10 cellular contexts compared by ENCODE assay signal in genomic region chr10:119657725-119658124, GRCh38. TPM values are rescaled to one million over a fixed set of nuclear protein-coding genes. Genes with fewer than 3 reads are reported as not detected.
DNase-seq lines count a peak whose midpoint lies in the region; ATAC-seq, FAIRE-seq and TF ChIP-seq lines count a peak whose summit lies in the region.
"Had no signal": no experiment of that assay in that cellular context is flagged by ENCODE, and none has a peak within 500 bp of the region (broad histone marks: within the 10 kb centered on the region; RNA-seq: fewer than 3 reads in every experiment).

No MANE protein-coding gene starts in this region.

- TF ChIP-seq CTCF in IMR-90 (conservative IDR thresholded peaks at IDR 0.05; ENCODE audit: low read depth, low read length) = no peak
- no peak for TF ChIP-seq CTCF in K562 (IDR thresholded peaks at IDR 0.05 in 2 of 3, conservative IDR thresholded peaks at IDR 0.05 in 1 of 3; ENCODE audit: insufficient read depth in 2 of 3, low read depth in 1 of 3, low read length in 3 of 3)
- no peak for TF ChIP-seq CTCF in stomach (IDR thresholded peaks at IDR 0.05)

- no peak overlapping the region for H4K8ac ChIP-seq in IMR-90 (ENCODE audit: low read depth in 2 of 2, low read length in 2 of 2)

- peak; percentile 27 for ATAC-seq in IMR-90 (ENCODE audit: low read depth)
- ATAC-seq in K562 = no peak
- peak; percentile 70 for ATAC-seq in left lobe of liver
- no peak for ATAC-seq in GM19467 (IDR thresholded peaks at IDR 0.05; ENCODE audit: unreplicated experiment)

- H2BK120ac ChIP-seq in IMR-90 (ENCODE audit: low read depth, low read length) = no peak overlapping the region

- no peak for TF ChIP-seq EP300 in K562 (IDR thresholded peaks at IDR 0.05; ENCODE audit: low read length)
- TF ChIP-seq EP300 in stomach (IDR thresholded peaks at IDR 0.05) = peak; percentile 86

- peak overlapping the region; percentile 26; the same call in 1 of the 2 replicates for H3K27ac ChIP-seq in IMR-90 (ENCODE audit: insufficient read depth, low read length)
- peak overlapping the region; percentile 16; the same call in 1 of the 3 replicates for H3K27ac ChIP-seq in K562 (ENCODE audit: extremely low read depth, low read depth, low read length)
- peak overlapping the region; percentile 32 to 100 (median 97) for H3K27ac ChIP-seq in stomach

- TF ChIP-seq RAD21 in IMR-90 (IDR thresholded peaks at IDR 0.05; ENCODE audit: low read length) (no peak), K562 (CRISPR knock-in tag; conservative IDR thresholded peaks at IDR 0.05 in 1 of 2, IDR thresholded peaks at IDR 0.05 in 1 of 2) (no peak)

- H3K18ac ChIP-seq in IMR-90 (ENCODE audit: low read depth, low read length) = no peak overlapping the region

- H2BK15ac ChIP-seq in IMR-90 (ENCODE audit: low read depth, low read length) = 0 out of 3 replicates have a peak overlapping the region, but pooled peaks have one; percentile 7

- WGBS in IMR-90 (ENCODE audit: extremely low coverage in 2 of 2, insufficient read length in 1 of 2), 2 experiments = 18% methylated on average over 4 of the region's 7 CpGs; no CpG with 5 or more reads in 1 of the 2 experiments
- WGBS in K562 (ENCODE audit: insufficient coverage, low coverage, missing lambda C conversion rate) = 29% methylated on average over 4 of the region's 7 CpGs
- 32 to 50% (median 40%) methylated on average over 7 of the region's 7 CpGs for WGBS in stomach, 5 donors

- no peaks in the 10 kb centered on the region for H3K27me3 ChIP-seq in IMR-90 (ENCODE audit: control insufficient read depth, insufficient read depth, low read length)
- no peaks in the 10 kb centered on the region for H3K27me3 ChIP-seq in K562 (ENCODE audit: control insufficient read depth in 2 of 2, insufficient read depth in 2 of 2, low read length in 2 of 2)
- H3K27me3 ChIP-seq in stomach = no peaks in the 10 kb centered on the region

- dilution Hi-C loops in IMR-90 (cut with HindIII; ENCODE audit: low sequenced_read_pairs, unreplicated experiment) = no loop called here

- H3K9ac ChIP-seq in IMR-90 (ENCODE audit: low read depth, low read length) = no peak overlapping the region
- peak overlapping the region; percentile 5 to 53; a peak in 2 of 4 replicates for H3K9ac ChIP-seq in K562 (ENCODE audit: insufficient read depth in 1 of 2, low read depth in 2 of 2, low read length in 2 of 2)

- POLR2A ChIA-PET in IMR-90 (lab: Charles Lee; ENCODE audit: unreplicated experiment) (no interaction called here), K562 (lab: Yijun Ruan, JAX) (interaction anchor here (0.8 to 1.1 kb wide), 2 partner anchors 60 to 212 kb away, joined by 3 to 5 read pairs; no protein-coding TSS in a partner anchor)

- no peak overlapping the region for H3K4me3 ChIP-seq in IMR-90 (ENCODE audit: insufficient read depth, low read depth, low read length)
- no peak overlapping the region for H3K4me3 ChIP-seq in K562
- peak overlapping the region in 2 of 4 donors; percentile 8 to 20 for H3K4me3 ChIP-seq in stomach

- H3K4me1 ChIP-seq in IMR-90 (ENCODE audit: control insufficient read depth, insufficient read depth, low read length) (peaks cover 45% of the 10 kb centered on the region), K562 (replicated peaks in 1 of 2; ENCODE audit: control insufficient read depth in 2 of 2, insufficient read depth in 2 of 2, low read length in 2 of 2) (peaks cover 38 to 50% of the 10 kb centered on the region in 2 experiments), stomach (peaks cover 75 to 96% (median 87%) of the 10 kb centered on the region in 4 donors)

- intact Hi-C loops in IMR-90 (cut with micrococcal nuclease) = no loop called here
- intact Hi-C loops in K562 (cut with micrococcal nuclease) = loop anchor here (10.0 kb wide), 1 partner anchor 113 kb away; the partner anchor contains the start of gene RGS10
- intact Hi-C loops in stomach (cut with DNase I; ENCODE audit: low total_unique reads) = no loop called here

- peak overlapping the region; percentile 2; the same call in 1 of the 2 replicates for H3K4me2 ChIP-seq in IMR-90 (ENCODE audit: low read depth, low read length)
- no peak overlapping the region for H3K4me2 ChIP-seq in K562 (ENCODE audit: insufficient read depth, low read length)

- peaks cover 3 to 78% of the 10 kb centered on the region in 2 experiments; a peak in 2 of 4 replicates for H3K79me1 ChIP-seq in IMR-90 (ENCODE audit: low read depth in 1 of 2, low read length in 2 of 2)

- H2AK9ac ChIP-seq in IMR-90 (replicated peaks; ENCODE audit: low read depth, low read length, poor library complexity) = peak overlapping the region; percentile 57

- FAIRE-seq in K562 (lab: Jason Lieb, UNC) = no peak

- peaks cover 38% of the 10 kb centered on the region for H3K9me1 ChIP-seq in IMR-90 (ENCODE audit: insufficient read depth, low read length)
- peaks cover 7% of the 10 kb centered on the region for H3K9me1 ChIP-seq in K562 (ENCODE audit: control insufficient read depth, insufficient read depth, low read length)

- no peak overlapping the region for H4K5ac ChIP-seq in IMR-90 (ENCODE audit: low read depth, low read length)

- in situ Hi-C loops in IMR-90 (cut with MboI; ENCODE audit: low sequenced_read_pairs) = no loop called here
- in situ Hi-C loops in K562 (cut with MboI) = no loop called here

- peaks cover 99% of the 10 kb centered on the region for H4K20me1 ChIP-seq in IMR-90 (ENCODE audit: insufficient read depth, low read length)
- peaks cover 47% of the 10 kb centered on the region for H4K20me1 ChIP-seq in K562 (replicated peaks; ENCODE audit: control insufficient read depth, insufficient read depth, low read length)

- H3K36me3 ChIP-seq in IMR-90 (ENCODE audit: control insufficient read depth, insufficient read depth, low read length) = peaks cover 20% of the 10 kb centered on the region
- H3K36me3 ChIP-seq in K562 (ENCODE audit: control insufficient read depth, insufficient read depth, low read length) = peaks cover 55% of the 10 kb centered on the region; the same call in 2 of the 3 replicates
- H3K36me3 ChIP-seq in stomach = peaks cover 0 to 17% (median 1%) of the 10 kb centered on the region in 4 donors

- H3K14ac ChIP-seq in IMR-90 (replicated peaks; ENCODE audit: low read depth, low read length) = no peak overlapping the region; the same call in 1 of the 2 replicates

- H3K9me3 ChIP-seq in IMR-90 (ENCODE audit: control insufficient read depth, insufficient read depth, low read length) (no peaks in the 10 kb centered on the region), K562 (replicated peaks; ENCODE audit: control insufficient read depth, insufficient read depth, low read depth, low read length) (no peaks in the 10 kb centered on the region), stomach (no peaks in the 10 kb centered on the region)

- peak overlapping the region; percentile 53 for H3K23ac ChIP-seq in IMR-90 (ENCODE audit: low read depth, low read length)

- peak overlapping the region; percentile 19; the same call in 1 of the 2 replicates for H3K4ac ChIP-seq in IMR-90 (ENCODE audit: low read depth, low read length)

- H2BK20ac ChIP-seq in IMR-90 (ENCODE audit: low read depth, low read length) = no peak overlapping the region

- H4K91ac ChIP-seq in IMR-90 (ENCODE audit: insufficient read depth, low read depth, low read length) = peak overlapping the region; percentile 6; the same call in 1 of the 2 replicates

- CTCF ChIA-PET in IMR-90 (lab: Yijun Ruan, JAX) = interaction anchor here (1.0 kb wide), 1 partner anchor 458 kb away, joined by 3 read pairs; no protein-coding TSS in a partner anchor
- CTCF ChIA-PET in K562 (lab: Yijun Ruan, JAX; ENCODE audit: low intra/inter-chr PET ratio) = no interaction called here

- H2AFZ ChIP-seq in IMR-90 (replicated peaks; ENCODE audit: low read length, poor library complexity) (no peak overlapping the region), K562 (ENCODE audit: low read depth, low read length) (no peak overlapping the region)

- TF ChIP-seq POLR2A in IMR-90 (IDR thresholded peaks at IDR 0.05; ENCODE audit: low read depth, low read length) (no peak), K562 (conservative IDR thresholded peaks at IDR 0.05) (no peak), stomach (IDR thresholded peaks at IDR 0.05) (no peak)

- DNase-seq in IMR-90 = peak; percentile 48
- no peak for DNase-seq in K562 (ENCODE audit: extremely low read depth in 1 of 4, low spot score in 3 of 4)
- peak; percentile 65 for DNase-seq in left lobe of liver (ENCODE audit: low spot score)
- no peak for DNase-seq in stomach
- DNase-seq in iPS-NIHi11 (ENCODE audit: low spot score) = no peak
- no peak for DNase-seq in retina
- DNase-seq in NCI-H2107 (lab: John Stamatoyannopoulos, UW) = no peak
- DNase-seq: activated CD4-positive, alpha-beta T cell treated with anti-CD3 and anti-CD28 coated beads, Interleukin-2, amount 10 ng/mL, durations not matched to agents 24 days and 14 days; DND-41 had no signal

- peaks cover 96% of the 10 kb centered on the region for H3K79me2 ChIP-seq in K562 (ENCODE audit: control insufficient read depth, insufficient read depth, low read length)

- H2AK5ac ChIP-seq in IMR-90 (ENCODE audit: low read depth, low read length) = peak overlapping the region; percentile 18; the same call in 1 of the 2 replicates

- BruUV-seq in IMR-90 (replicated peaks; lab: Mats Ljungman, UMichigan) (no TSS peak), K562 (replicated peaks; lab: Mats Ljungman, UMichigan) (no TSS peak)

- peak overlapping the region; percentile 34; the same call in 1 of the 2 replicates for H3K56ac ChIP-seq in IMR-90 (ENCODE audit: extremely low read depth, insufficient read depth, low read length)

- H2BK5ac ChIP-seq in IMR-90 (ENCODE audit: low read depth, low read length, poor library complexity, severe bottlenecking) = peak overlapping the region; percentile 6

RNA-seq across cellular contexts. Expression of gene BAG3, which starts 6.5 kb away (rescaled TPM):
- total RNA-seq in IMR-90 (2012; rRNA removed) = 5.4 and 5.8 TPM in 2 replicates
- polyA plus RNA-seq in IMR-90 (2012; rRNA removed) = 38.4 and 42.5 TPM in 2 replicates
- 32.2 and 47.6 TPM in 2 replicates for polyA plus RNA-seq in IMR-90 (2012; cell fraction: cytosol; rRNA removed)
- polyA plus RNA-seq in IMR-90 (2012; cell fraction: nucleus; rRNA removed; ENCODE audit: low replicate concordance) = 21.0 and 35.9 TPM in 2 replicates
- total RNA-seq in K562 (2011; cell fraction: chromatin; rRNA removed; ENCODE audit: low replicate concordance) = 6.2 and 7.7 TPM in 2 replicates
- 5.0 and 5.5 TPM in 2 replicates for total RNA-seq in K562 (2011; cell fraction: nucleolus; rRNA removed)
- 4.7 and 5.1 TPM in 2 replicates for total RNA-seq in K562 (2011; cell fraction: nucleoplasm; rRNA removed)
- total RNA-seq in K562 (2014; rRNA removed) = 9.7 and 14.2 TPM in 2 replicates
- total RNA-seq in K562 (2014; rRNA removed; fragmentation: Illumina TruSeq; extraction: Trizol) = 5.3 and 5.7 TPM in 2 replicates
- 7.2 and 9.2 TPM in 2 replicates for total RNA-seq in K562 (2015; rRNA removed; fragmentation: Illumina TruSeq; extraction: Trizol)
- total RNA-seq in K562 (2021) = 27.4 and 28.7 TPM in 2 replicates
- polyA plus RNA-seq in K562 (2011; rRNA removed) = 2.6 and 4.7 TPM in 2 replicates
- polyA plus RNA-seq in K562 (2011; cell fraction: cytosol; rRNA removed) = 3.8 and 6.1 TPM in 2 replicates
- polyA plus RNA-seq in K562 (2011; cell fraction: nucleus; rRNA removed) = 3.3 and 7.4 TPM in 2 replicates
- polyA plus RNA-seq in K562 (2012) = 27.9 and 31.0 TPM in 2 replicates
- polyA plus RNA-seq in K562 (2014; fragmentation: Illumina TruSeq; extraction: Trizol) = 24.7 and 24.8 TPM in 2 replicates
- polyA plus RNA-seq in K562 (2014; fragmentation: Nextera tagmentation; extraction: Ambion mirVana) = 1 to 10 TPM; 3.9 to 4.1 TPM
- polyA plus RNA-seq in K562 (2014; rRNA removed) = 13.1 and 15.3 TPM in 2 replicates
- 2.8 and 3.2 TPM in 2 replicates for polyA minus RNA-seq in K562 (2011; rRNA and poly(A)+ RNA removed)
- 9.2 and 11.0 TPM in 2 replicates for polyA minus RNA-seq in K562 (2011; cell fraction: cytosol; rRNA and poly(A)+ RNA removed)
- polyA minus RNA-seq in K562 (2011; cell fraction: nucleus; rRNA and poly(A)+ RNA removed) = 3.1 and 3.9 TPM in 2 replicates
- 11.3 TPM for total RNA-seq in left lobe of liver
- total RNA-seq in stomach = 100 to 1,000 TPM in 1 of 5 donors, 10 to 100 TPM in 3, 1 to 10 TPM in 1; 8.4 to 113 (median 27.8) TPM
- polyA plus RNA-seq in stomach = 10 to 100 TPM; 18.9 to 37.8 (median 26.9) TPM

Comparison
In these comparisons a context has a peak if more than half of its experiments do, and no peak if none do; other contexts are left out.
1. ATAC-seq: peak in IMR-90 (single experiment) and left lobe of liver (single experiment); none in K562 (single experiment) and GM19467 (single experiment).
2. DNase-seq: peak in IMR-90 (single experiment) and left lobe of liver (single experiment); none in K562 (0 of 4), stomach (single experiment), iPS-NIHi11 (single experiment), retina (single experiment) and NCI-H2107 (single experiment).
3. H3K27ac ChIP-seq: peak in every context shown above with its lines; median percentile 97 in stomach; 26 in IMR-90; 16 in K562.